1 cellular context compared by ENCODE assay signal in the genomic region with DNA sequence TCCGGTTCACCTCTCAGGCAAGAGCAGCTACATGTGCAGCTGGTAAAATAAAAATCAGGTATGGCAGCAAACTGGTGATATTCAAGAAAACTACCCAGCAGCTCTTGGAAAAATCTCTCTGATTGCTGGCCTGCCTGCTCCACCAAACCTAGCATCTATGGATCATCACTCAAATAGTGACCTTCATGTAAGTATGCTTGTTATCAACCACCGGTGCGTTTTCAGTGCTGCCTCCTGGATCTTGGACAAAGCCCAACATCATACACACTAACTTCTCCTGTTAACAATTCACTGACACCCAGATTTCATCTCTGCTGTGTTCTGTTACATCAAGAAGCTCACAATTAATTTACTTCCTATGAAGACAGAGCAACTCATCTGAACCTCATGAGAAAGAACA.
A peak's percentile ranks its signal among the peaks of the same experiment; 100 is the strongest.
TF ChIP-seq lines count a peak whose summit lies in the region.

No MANE protein-coding gene starts in this region.

TF ChIP-seq in K562, 482 proteins besides CTCF, POLR2A, EP300 and RAD21:
- TF ChIP-seq SREBF2 (CRISPR knock-in tag; IDR thresholded peaks at IDR 0.05) (no peak), NFIC (IDR thresholded peaks at IDR 0.05) (peak; percentile 37; the same call in 1 of the 2 replicates)
